ENCODE assay signal across 8 cellular contexts in the genomic region with DNA sequence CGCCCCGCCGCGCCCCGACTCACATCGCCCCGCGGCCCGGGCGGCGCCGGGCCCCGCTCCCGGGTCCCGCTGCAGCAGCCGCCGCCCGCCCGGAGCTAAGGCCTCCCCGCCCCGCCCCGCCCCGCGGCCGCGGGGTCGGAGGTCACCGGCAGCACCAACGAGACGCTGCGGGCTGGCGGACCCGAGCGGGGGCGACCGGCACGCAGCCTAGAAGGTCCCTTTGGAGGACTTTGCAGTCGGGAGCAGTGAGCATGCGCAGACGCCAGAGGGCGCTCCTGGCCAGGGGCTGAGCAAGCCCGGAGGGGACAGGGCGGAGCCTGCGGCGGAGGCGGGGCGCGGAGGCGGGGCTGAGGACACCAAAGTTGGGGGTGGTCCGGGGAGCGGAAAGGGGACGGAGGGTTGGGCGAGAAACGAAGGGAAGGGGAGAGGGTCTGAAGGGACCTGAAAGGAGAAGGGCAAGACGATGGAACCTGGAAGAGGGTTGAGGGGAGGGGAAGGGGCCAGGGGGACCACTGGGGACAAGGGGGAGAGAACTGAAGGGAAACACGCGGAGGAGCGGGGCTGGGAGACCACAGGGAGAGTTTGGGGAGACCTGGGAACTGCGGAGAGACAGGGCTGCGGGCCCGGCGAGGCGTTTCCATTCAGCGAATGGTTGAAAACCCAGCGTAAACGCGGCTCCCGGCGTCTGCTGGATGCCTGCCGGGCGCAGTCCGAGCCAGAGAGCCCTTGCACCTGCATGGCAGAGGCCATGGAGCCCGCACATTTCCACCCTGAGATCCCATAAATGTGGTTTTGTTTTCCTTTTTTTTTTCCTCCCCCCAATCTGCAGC. TPM values are rescaled to one million over a fixed set of nuclear protein-coding genes. Genes with fewer than 3 reads are reported as not detected.
DNase-seq lines count a peak whose midpoint lies in the region; ATAC-seq and TF ChIP-seq lines count a peak whose summit lies in the region.

A gene with protein sequence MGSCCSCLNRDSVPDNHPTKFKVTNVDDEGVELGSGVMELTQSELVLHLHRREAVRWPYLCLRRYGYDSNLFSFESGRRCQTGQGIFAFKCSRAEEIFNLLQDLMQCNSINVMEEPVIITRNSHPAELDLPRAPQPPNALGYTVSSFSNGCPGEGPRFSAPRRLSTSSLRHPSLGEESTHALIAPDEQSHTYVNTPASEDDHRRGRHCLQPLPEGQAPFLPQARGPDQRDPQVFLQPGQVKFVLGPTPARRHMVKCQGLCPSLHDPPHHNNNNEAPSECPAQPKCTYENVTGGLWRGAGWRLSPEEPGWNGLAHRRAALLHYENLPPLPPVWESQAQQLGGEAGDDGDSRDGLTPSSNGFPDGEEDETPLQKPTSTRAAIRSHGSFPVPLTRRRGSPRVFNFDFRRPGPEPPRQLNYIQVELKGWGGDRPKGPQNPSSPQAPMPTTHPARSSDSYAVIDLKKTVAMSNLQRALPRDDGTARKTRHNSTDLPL (minus strand): TSS at position 108 of the 830 bp plus-strand sequence. CDS start 2,913 bp downstream, outside the sequence.

- peak; percentile 78 for TF ChIP-seq CTCF in activated CD8-positive, alpha-beta T cell treated with anti-CD3 and anti-CD28 coated beads for 36 hours (IDR thresholded peaks at IDR 0.05)

- peaks cover 0 to 20% (median 5%) of the 10 kb centered on the region in 3 donors for H3K36me3 Mint-ChIP-seq in CD8-positive, alpha-beta memory T cell
- H3K36me3 Mint-ChIP-seq in activated CD8-positive, alpha-beta T cell treated with anti-CD3 and anti-CD28 coated beads for 36 hours (ENCODE audit: low read depth): no peaks in the 10 kb centered on the region

- peaks cover 18 to 35% (median 19%) of the 10 kb centered on the region in 3 donors for H3K4me1 Mint-ChIP-seq in CD8-positive, alpha-beta memory T cell
- peaks cover 17% of the 10 kb centered on the region for H3K4me1 Mint-ChIP-seq in activated CD8-positive, alpha-beta T cell treated with anti-CD3 and anti-CD28 coated beads for 36 hours (ENCODE audit: low read depth)

- peak within 1 kb of the TSS; percentile 54 for H3K27ac ChIP-seq in CD8-positive, alpha-beta memory T cell (ENCODE audit: low read depth, low read length)
- H3K27ac ChIP-seq in ectodermal cell (ENCODE audit: insufficient read depth, low read depth, low read length, poor library complexity, severe bottlenecking): no peak within 1 kb of the TSS

- peak within 1 kb of the TSS; percentile 78 for H3K4me3 ChIP-seq in CD8-positive, alpha-beta memory T cell (ENCODE audit: low read length)
- peak within 1 kb of the TSS; percentile 70 for H3K4me3 ChIP-seq in ectodermal cell (ENCODE audit: insufficient read depth, low read depth, low read length)

- H3K4me1 ChIP-seq in CD8-positive, alpha-beta memory T cell (ENCODE audit: insufficient read depth, low read length): peaks cover 13% of the 10 kb centered on the region
- H3K4me1 ChIP-seq in ectodermal cell (ENCODE audit: control insufficient read depth, insufficient read depth, low read length): peaks cover 11% of the 10 kb centered on the region

- intact Hi-C loops in activated CD8-positive, alpha-beta T cell treated with anti-CD3 and anti-CD28 coated beads for 36 hours (cut with micrococcal nuclease): loop anchor here (10.0 kb wide), 1 partner anchor 145 kb away; a partner anchor contains a TSS

- H3K9me3 ChIP-seq in CD8-positive, alpha-beta memory T cell (ENCODE audit: low read length): no peaks in the 10 kb centered on the region
- no peaks in the 10 kb centered on the region for H3K9me3 ChIP-seq in ectodermal cell (ENCODE audit: control insufficient read depth, low read length)

- no peaks in the 10 kb centered on the region for H3K27me3 ChIP-seq in CD8-positive, alpha-beta memory T cell (ENCODE audit: insufficient read depth, low read length, poor library complexity, severe bottlenecking)
- H3K27me3 ChIP-seq in ectodermal cell (ENCODE audit: control insufficient read depth, insufficient read depth, low read length, poor library complexity, severe bottlenecking): peaks cover 15% of the 10 kb centered on the region

- H3K27ac Mint-ChIP-seq in CD8-positive, alpha-beta memory T cell: peak within 1 kb of the TSS in 7 of 8 donors; percentile 45 to 89 (median 77)
- peak within 1 kb of the TSS; percentile 43 for H3K27ac Mint-ChIP-seq in activated CD8-positive, alpha-beta T cell treated with anti-CD3 and anti-CD28 coated beads for 36 hours

- POLR2A ChIA-PET in CD8-positive, alpha-beta memory T cell (lab: Charles Lee): interaction anchor here (0.6 to 1.2 kb wide), 2 partner anchors 270 to 435 kb away, joined by 3 read pairs; no protein-coding TSS in a partner anchor
- POLR2A ChIA-PET in activated CD8-positive, alpha-beta T cell treated with anti-CD3 and anti-CD28 coated beads for 36 hours (lab: Charles Lee): no interaction called here

- peak within 1 kb of the TSS; percentile 83 to 97 (median 90) for H3K4me3 Mint-ChIP-seq in CD8-positive, alpha-beta memory T cell
- peak within 1 kb of the TSS; percentile 88 for H3K4me3 Mint-ChIP-seq in activated CD8-positive, alpha-beta T cell treated with anti-CD3 and anti-CD28 coated beads for 36 hours

- CTCF ChIA-PET in CD8-positive, alpha-beta memory T cell (lab: Charles Lee): interaction anchor here (1.0 to 11.2 kb wide), 5 partner anchors 12 to 437 kb away, joined by 3 to 175 read pairs (median 3); a partner anchor contains a TSS
- CTCF ChIA-PET in activated CD8-positive, alpha-beta T cell treated with anti-CD3 and anti-CD28 coated beads for 36 hours (lab: Charles Lee): interaction anchor here (0.6 to 12.8 kb wide), 5 partner anchors 8 to 266 kb away, joined by 3 to 214 read pairs (median 3); a partner anchor contains a TSS

- peak; percentile 97 to 100 (median 99) for DNase-seq in CD8-positive, alpha-beta memory T cell
- DNase-seq in NCI-H82 treated with DMSO at 0.1 percent for 48 hours (lab: John Stamatoyannopoulos, UW; ENCODE audit: unreplicated experiment) (peak; percentile 87), medulla oblongata (ENCODE audit: extremely low spot score) (peak; percentile 99)
- DNase-seq in activated CD8-positive, alpha-beta T cell treated with anti-CD3 and anti-CD28 coated beads for 36 hours: peak; percentile 99
- DNase-seq in stimulated activated CD4-positive, alpha-beta T cell treated with anti-CD3 and anti-CD28 coated beads, TNF-alpha, amount 100 ng/mL, for 48 hours (ENCODE audit: low read depth in 3 of 3): peak; percentile 98 to 100 (median 99)

- H3K36me3 ChIP-seq in CD8-positive, alpha-beta memory T cell (ENCODE audit: insufficient read depth, low read length): peaks cover 8% of the 10 kb centered on the region
- H3K36me3 ChIP-seq in ectodermal cell (ENCODE audit: control insufficient read depth, insufficient read depth, low read length): peaks cover 5% of the 10 kb centered on the region

- WGBS in ectodermal cell, 2 experiments: 0% methylated on average over 73 of the region's 73 CpGs

- H3K9me3 Mint-ChIP-seq in CD8-positive, alpha-beta memory T cell: no peaks in the 10 kb centered on the region
- no peaks in the 10 kb centered on the region for H3K9me3 Mint-ChIP-seq in activated CD8-positive, alpha-beta T cell treated with anti-CD3 and anti-CD28 coated beads for 36 hours

- H3K27me3 Mint-ChIP-seq in CD8-positive, alpha-beta memory T cell: peaks cover 5 to 7% of the 10 kb centered on the region in 2 donors
- H3K27me3 Mint-ChIP-seq in activated CD8-positive, alpha-beta T cell treated with anti-CD3 and anti-CD28 coated beads for 36 hours: peaks cover 6% of the 10 kb centered on the region

- ATAC-seq in GM19452 (IDR thresholded peaks at IDR 0.05; ENCODE audit: unreplicated experiment): peak; percentile 97
- ATAC-seq in HG03575 (IDR thresholded peaks at IDR 0.05; ENCODE audit: extremely low read depth, insufficient number of reproducible peaks, low FRiP score, unreplicated experiment): peak; percentile 46
- ATAC-seq in activated CD8-positive, alpha-beta T cell treated with anti-CD3 and anti-CD28 coated beads for 36 hours: peak; percentile 98

RNA-seq across cellular contexts. Expression of the gene that starts here (rescaled TPM):
- total RNA-seq in CD8-positive, alpha-beta memory T cell: 1 to 10 TPM; 3.7 to 4.0 TPM
- polyA plus RNA-seq in CD8-positive, alpha-beta memory T cell: 4.0 TPM
- 1 to 10 TPM; 3.2 to 4.1 TPM for total RNA-seq in activated CD8-positive, alpha-beta T cell treated with anti-CD3 and anti-CD28 coated beads for 36 hours
- 9.0 TPM for polyA plus RNA-seq in ectodermal cell (2013, experiment 1 of 4)
- 6.5 TPM for polyA plus RNA-seq in ectodermal cell (2013, experiment 2 of 4)
- 6.0 TPM for polyA plus RNA-seq in ectodermal cell (2013, experiment 3 of 4)
- 8.7 TPM for polyA plus RNA-seq in ectodermal cell (2013, experiment 4 of 4)

Comparison
In these comparisons a context has a peak if more than half of its experiments do, and no peak if none do; other contexts are left out.
1. ATAC-seq: peak in every context shown above with its lines; median percentile 98 in activated CD8-positive, alpha-beta T cell treated with anti-CD3 and anti-CD28 coated beads for 36 hours; 97 in GM19452; 46 in HG03575.